Comparison of ENCODE assay signal across 1 cellular context in the genomic region with DNA sequence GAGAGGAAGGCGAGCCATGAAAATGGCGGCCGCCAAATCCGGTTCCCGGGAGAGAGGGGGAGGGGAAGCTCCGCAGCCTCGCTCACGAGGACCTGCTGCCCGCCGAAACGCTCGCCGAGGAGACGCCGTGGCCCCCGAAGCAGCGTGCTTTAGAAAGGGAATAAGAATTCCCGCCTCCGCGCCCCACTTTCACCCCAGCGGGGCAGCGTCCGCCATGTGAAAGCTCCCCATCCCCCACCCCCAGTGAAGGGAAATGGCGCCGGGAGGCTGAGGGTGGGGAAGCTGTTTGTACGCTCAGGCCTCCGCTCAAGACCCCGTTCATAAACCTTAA.
TF ChIP-seq lines count a peak whose summit lies in the region.

No MANE protein-coding gene starts in this region.

TF ChIP-seq in HepG2, 621 proteins besides CTCF, POLR2A, EP300 and RAD21 (continues in another document):
- TF ChIP-seq RBM39 (IDR thresholded peaks at IDR 0.05; ENCODE audit: low read depth, low read length, poor library complexity, severe bottlenecking) (peak; percentile 98), FLYWCH1 (CRISPR knock-in tag; IDR thresholded peaks at IDR 0.05) (no peak), GFI1 (CRISPR knock-in tag; IDR thresholded peaks at IDR 0.05; ENCODE audit: borderline replicate concordance) (no peak), ARHGAP35 (CRISPR knock-in tag; IDR thresholded peaks at IDR 0.05; ENCODE audit: borderline replicate concordance) (no peak), MATR3 (CRISPR knock-in tag; IDR thresholded peaks at IDR 0.05) (no peak), RFX1 (IDR thresholded peaks at IDR 0.05) (no peak), ZNF644 (CRISPR knock-in tag; IDR thresholded peaks at IDR 0.05; ENCODE audit: low read depth) (no peak), ZKSCAN5 (CRISPR knock-in tag; IDR thresholded peaks at IDR 0.05) (no peak), SAP130 (CRISPR knock-in tag; IDR thresholded peaks at IDR 0.05; ENCODE audit: low read depth) (no peak; the same call in 1 of the 2 replicates), ZNF780A (CRISPR knock-in tag; IDR thresholded peaks at IDR 0.05) (0 out of 2 replicates have a peak, but pooled peaks have one; percentile 7), ZNF619 (CRISPR knock-in tag; IDR thresholded peaks at IDR 0.05) (no peak), ZFP1 (CRISPR knock-in tag; IDR thresholded peaks at IDR 0.05) (no peak), KMT2A (CRISPR knock-in tag; IDR thresholded peaks at IDR 0.05) (no peak), ASH2L (IDR thresholded peaks at IDR 0.05; ENCODE audit: insufficient read length, low read depth, low read length) (peak; percentile 78), ZNF431 (CRISPR knock-in tag; IDR thresholded peaks at IDR 0.05; ENCODE audit: borderline replicate concordance, low read depth) (0 out of 2 replicates have a peak, but pooled peaks have one; percentile 10), NFRKB (IDR thresholded peaks at IDR 0.05) (peak; percentile 0; the same call in 1 of the 2 replicates), YY1 (IDR thresholded peaks at IDR 0.05; ENCODE audit: insufficient read depth, insufficient replicate concordance, low read depth, low read length) (peak; percentile 91), ZFYVE20 (CRISPR knock-in tag; IDR thresholded peaks at IDR 0.05; ENCODE audit: borderline replicate concordance, low read depth) (no peak), TAF1 (CRISPR knock-in tag; IDR thresholded peaks at IDR 0.05) (no peak), ZNF570 (CRISPR knock-in tag; IDR thresholded peaks at IDR 0.05; ENCODE audit: borderline replicate concordance) (no peak), ZNF101 (CRISPR knock-in tag; IDR thresholded peaks at IDR 0.05; ENCODE audit: borderline replicate concordance, low read depth) (no peak), FOXC1 (CRISPR knock-in tag; IDR thresholded peaks at IDR 0.05; ENCODE audit: borderline replicate concordance) (0 out of 2 replicates have a peak, but pooled peaks have one; percentile 8), YEATS4 (CRISPR knock-in tag; IDR thresholded peaks at IDR 0.05; ENCODE audit: borderline replicate concordance) (peak; percentile 52; the same call in 1 of the 2 replicates), CHD2 (IDR thresholded peaks at IDR 0.05; ENCODE audit: low read depth, low read length) (peak; percentile 73), DMAP1 (CRISPR knock-in tag; IDR thresholded peaks at IDR 0.05) (peak; percentile 53; the same call in 1 of the 2 replicates), TEAD2 (CRISPR knock-in tag; IDR thresholded peaks at IDR 0.05) (no peak), EED (CRISPR knock-in tag; IDR thresholded peaks at IDR 0.05) (no peak; the same call in 1 of the 2 replicates), ZNF296 (CRISPR knock-in tag; conservative IDR thresholded peaks at IDR 0.05) (no peak), ZNF382 (CRISPR knock-in tag; IDR thresholded peaks at IDR 0.05; ENCODE audit: borderline replicate concordance) (no peak), MYC (CRISPR knock-in tag; IDR thresholded peaks at IDR 0.05; ENCODE audit: borderline replicate concordance) (peak; percentile 72)
- TF ChIP-seq, protein P1, sequence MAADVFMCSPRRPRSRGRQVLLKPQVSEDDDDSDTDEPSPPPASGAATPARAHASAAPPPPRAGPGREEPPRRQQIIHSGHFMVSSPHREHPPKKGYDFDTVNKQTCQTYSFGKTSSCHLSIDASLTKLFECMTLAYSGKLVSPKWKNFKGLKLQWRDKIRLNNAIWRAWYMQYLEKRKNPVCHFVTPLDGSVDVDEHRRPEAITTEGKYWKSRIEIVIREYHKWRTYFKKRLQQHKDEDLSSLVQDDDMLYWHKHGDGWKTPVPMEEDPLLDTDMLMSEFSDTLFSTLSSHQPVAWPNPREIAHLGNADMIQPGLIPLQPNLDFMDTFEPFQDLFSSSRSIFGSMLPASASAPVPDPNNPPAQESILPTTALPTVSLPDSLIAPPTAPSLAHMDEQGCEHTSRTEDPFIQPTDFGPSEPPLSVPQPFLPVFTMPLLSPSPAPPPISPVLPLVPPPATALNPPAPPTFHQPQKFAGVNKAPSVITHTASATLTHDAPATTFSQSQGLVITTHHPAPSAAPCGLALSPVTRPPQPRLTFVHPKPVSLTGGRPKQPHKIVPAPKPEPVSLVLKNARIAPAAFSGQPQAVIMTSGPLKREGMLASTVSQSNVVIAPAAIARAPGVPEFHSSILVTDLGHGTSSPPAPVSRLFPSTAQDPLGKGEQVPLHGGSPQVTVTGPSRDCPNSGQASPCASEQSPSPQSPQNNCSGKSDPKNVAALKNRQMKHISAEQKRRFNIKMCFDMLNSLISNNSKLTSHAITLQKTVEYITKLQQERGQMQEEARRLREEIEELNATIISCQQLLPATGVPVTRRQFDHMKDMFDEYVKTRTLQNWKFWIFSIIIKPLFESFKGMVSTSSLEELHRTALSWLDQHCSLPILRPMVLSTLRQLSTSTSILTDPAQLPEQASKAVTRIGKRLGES (CRISPR knock-in tag; IDR thresholded peaks at IDR 0.05; ENCODE audit: borderline replicate concordance), result no peak
- TF ChIP-seq, protein P2, sequence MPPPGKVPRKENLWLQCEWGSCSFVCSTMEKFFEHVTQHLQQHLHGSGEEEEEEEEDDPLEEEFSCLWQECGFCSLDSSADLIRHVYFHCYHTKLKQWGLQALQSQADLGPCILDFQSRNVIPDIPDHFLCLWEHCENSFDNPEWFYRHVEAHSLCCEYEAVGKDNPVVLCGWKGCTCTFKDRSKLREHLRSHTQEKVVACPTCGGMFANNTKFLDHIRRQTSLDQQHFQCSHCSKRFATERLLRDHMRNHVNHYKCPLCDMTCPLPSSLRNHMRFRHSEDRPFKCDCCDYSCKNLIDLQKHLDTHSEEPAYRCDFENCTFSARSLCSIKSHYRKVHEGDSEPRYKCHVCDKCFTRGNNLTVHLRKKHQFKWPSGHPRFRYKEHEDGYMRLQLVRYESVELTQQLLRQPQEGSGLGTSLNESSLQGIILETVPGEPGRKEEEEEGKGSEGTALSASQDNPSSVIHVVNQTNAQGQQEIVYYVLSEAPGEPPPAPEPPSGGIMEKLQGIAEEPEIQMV (CRISPR knock-in tag; IDR thresholded peaks at IDR 0.05; ENCODE audit: low read depth), result no peak
- TF ChIP-seq, protein P3, sequence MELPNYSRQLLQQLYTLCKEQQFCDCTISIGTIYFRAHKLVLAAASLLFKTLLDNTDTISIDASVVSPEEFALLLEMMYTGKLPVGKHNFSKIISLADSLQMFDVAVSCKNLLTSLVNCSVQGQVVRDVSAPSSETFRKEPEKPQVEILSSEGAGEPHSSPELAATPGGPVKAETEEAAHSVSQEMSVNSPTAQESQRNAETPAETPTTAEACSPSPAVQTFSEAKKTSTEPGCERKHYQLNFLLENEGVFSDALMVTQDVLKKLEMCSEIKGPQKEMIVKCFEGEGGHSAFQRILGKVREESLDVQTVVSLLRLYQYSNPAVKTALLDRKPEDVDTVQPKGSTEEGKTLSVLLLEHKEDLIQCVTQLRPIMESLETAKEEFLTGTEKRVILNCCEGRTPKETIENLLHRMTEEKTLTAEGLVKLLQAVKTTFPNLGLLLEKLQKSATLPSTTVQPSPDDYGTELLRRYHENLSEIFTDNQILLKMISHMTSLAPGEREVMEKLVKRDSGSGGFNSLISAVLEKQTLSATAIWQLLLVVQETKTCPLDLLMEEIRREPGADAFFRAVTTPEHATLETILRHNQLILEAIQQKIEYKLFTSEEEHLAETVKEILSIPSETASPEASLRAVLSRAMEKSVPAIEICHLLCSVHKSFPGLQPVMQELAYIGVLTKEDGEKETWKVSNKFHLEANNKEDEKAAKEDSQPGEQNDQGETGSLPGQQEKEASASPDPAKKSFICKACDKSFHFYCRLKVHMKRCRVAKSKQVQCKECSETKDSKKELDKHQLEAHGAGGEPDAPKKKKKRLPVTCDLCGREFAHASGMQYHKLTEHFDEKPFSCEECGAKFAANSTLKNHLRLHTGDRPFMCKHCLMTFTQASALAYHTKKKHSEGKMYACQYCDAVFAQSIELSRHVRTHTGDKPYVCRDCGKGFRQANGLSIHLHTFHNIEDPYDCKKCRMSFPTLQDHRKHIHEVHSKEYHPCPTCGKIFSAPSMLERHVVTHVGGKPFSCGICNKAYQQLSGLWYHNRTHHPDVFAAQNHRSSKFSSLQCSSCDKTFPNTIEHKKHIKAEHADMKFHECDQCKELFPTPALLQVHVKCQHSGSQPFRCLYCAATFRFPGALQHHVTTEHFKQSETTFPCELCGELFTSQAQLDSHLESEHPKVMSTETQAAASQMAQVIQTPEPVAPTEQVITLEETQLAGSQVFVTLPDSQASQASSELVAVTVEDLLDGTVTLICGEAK (IDR thresholded peaks at IDR 0.05), result no peak
- TF ChIP-seq, protein P3 (CRISPR knock-in tag; IDR thresholded peaks at IDR 0.05), result no peak
- TF ChIP-seq, protein P4, sequence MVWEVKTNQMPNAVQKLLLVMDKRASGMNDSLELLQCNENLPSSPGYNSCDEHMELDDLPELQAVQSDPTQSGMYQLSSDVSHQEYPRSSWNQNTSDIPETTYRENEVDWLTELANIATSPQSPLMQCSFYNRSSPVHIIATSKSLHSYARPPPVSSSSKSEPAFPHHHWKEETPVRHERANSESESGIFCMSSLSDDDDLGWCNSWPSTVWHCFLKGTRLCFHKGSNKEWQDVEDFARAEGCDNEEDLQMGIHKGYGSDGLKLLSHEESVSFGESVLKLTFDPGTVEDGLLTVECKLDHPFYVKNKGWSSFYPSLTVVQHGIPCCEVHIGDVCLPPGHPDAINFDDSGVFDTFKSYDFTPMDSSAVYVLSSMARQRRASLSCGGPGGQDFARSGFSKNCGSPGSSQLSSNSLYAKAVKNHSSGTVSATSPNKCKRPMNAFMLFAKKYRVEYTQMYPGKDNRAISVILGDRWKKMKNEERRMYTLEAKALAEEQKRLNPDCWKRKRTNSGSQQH (CRISPR knock-in tag; IDR thresholded peaks at IDR 0.05; ENCODE audit: low read depth), result peak; percentile 19; the same call in 1 of the 2 replicates
- TF ChIP-seq, protein P5, sequence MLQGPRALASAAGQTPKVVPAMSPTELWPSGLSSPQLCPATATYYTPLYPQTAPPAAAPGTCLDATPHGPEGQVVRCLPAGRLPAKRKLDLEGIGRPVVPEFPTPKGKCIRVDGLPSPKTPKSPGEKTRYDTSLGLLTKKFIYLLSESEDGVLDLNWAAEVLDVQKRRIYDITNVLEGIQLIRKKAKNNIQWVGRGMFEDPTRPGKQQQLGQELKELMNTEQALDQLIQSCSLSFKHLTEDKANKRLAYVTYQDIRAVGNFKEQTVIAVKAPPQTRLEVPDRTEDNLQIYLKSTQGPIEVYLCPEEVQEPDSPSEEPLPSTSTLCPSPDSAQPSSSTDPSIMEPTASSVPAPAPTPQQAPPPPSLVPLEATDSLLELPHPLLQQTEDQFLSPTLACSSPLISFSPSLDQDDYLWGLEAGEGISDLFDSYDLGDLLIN (CRISPR knock-in tag; IDR thresholded peaks at IDR 0.05; ENCODE audit: borderline replicate concordance), result no peak
- TF ChIP-seq, protein P6, sequence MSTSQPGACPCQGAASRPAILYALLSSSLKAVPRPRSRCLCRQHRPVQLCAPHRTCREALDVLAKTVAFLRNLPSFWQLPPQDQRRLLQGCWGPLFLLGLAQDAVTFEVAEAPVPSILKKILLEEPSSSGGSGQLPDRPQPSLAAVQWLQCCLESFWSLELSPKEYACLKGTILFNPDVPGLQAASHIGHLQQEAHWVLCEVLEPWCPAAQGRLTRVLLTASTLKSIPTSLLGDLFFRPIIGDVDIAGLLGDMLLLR (CRISPR knock-in tag; IDR thresholded peaks at IDR 0.05), result no peak
- TF ChIP-seq, protein P7, sequence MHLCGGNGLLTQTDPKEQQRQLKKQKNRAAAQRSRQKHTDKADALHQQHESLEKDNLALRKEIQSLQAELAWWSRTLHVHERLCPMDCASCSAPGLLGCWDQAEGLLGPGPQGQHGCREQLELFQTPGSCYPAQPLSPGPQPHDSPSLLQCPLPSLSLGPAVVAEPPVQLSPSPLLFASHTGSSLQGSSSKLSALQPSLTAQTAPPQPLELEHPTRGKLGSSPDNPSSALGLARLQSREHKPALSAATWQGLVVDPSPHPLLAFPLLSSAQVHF (CRISPR knock-in tag; IDR thresholded peaks at IDR 0.05), result no peak
- TF ChIP-seq, protein P8, sequence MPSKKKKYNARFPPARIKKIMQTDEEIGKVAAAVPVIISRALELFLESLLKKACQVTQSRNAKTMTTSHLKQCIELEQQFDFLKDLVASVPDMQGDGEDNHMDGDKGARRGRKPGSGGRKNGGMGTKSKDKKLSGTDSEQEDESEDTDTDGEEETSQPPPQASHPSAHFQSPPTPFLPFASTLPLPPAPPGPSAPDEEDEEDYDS (CRISPR knock-in tag; IDR thresholded peaks at IDR 0.05), result no peak
- TF ChIP-seq, protein P9, sequence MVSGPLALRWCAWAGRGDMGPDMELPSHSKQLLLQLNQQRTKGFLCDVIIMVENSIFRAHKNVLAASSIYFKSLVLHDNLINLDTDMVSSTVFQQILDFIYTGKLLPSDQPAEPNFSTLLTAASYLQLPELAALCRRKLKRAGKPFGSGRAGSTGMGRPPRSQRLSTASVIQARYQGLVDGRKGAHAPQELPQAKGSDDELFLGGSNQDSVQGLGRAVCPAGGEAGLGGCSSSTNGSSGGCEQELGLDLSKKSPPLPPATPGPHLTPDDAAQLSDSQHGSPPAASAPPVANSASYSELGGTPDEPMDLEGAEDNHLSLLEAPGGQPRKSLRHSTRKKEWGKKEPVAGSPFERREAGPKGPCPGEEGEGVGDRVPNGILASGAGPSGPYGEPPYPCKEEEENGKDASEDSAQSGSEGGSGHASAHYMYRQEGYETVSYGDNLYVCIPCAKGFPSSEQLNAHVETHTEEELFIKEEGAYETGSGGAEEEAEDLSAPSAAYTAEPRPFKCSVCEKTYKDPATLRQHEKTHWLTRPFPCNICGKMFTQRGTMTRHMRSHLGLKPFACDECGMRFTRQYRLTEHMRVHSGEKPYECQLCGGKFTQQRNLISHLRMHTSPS (CRISPR knock-in tag; IDR thresholded peaks at IDR 0.05; ENCODE audit: low read depth), result no peak
- TF ChIP-seq, protein P10, sequence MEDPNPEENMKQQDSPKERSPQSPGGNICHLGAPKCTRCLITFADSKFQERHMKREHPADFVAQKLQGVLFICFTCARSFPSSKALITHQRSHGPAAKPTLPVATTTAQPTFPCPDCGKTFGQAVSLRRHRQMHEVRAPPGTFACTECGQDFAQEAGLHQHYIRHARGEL (CRISPR knock-in tag; IDR thresholded peaks at IDR 0.05), result no peak
